8 cellular contexts compared by ENCODE assay signal in the genomic region with DNA sequence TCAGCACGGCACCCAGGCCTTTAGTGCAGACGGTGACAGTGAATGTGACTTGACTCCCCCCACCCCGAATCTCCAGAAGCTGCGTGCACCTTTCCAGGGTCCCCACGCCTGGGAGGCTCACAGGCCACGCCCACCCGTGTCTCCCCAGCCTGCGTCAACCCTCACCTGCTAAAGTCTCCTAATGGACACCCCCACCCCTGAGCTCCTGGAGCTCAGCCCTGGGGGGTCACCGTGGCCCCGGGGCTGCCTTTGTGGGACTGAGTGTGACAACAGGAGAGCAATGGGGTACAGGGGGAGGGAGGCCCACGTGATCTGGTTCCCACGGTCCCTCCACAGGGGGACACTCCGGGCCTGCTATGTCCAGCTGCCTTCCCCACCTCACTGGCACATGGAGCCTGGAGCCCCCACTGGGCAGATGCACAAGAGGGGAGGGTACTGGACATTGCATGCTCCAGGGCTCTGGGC. TPM values are rescaled to one million over a fixed set of nuclear protein-coding genes. Genes with fewer than 3 reads are reported as not detected.
DNase-seq lines count a peak whose midpoint lies in the region; ATAC-seq and TF ChIP-seq lines count a peak whose summit lies in the region.

No MANE protein-coding gene starts in this region.

- DNase-seq in RWPE1 (ENCODE audit: low spot score): no peak
- no peak for DNase-seq in epithelial cell of esophagus (ENCODE audit: low read depth)
- DNase-seq in NCI-H446 treated with DMSO at 0.1 percent for 48 hours (lab: John Stamatoyannopoulos, UW): no peak
- no peak for DNase-seq in COLO668 (lab: John Stamatoyannopoulos, UW; ENCODE audit: unreplicated experiment)

- ATAC-seq in GM21528 (IDR thresholded peaks at IDR 0.05; ENCODE audit: low FRiP score, unreplicated experiment): no peak
- no peak for ATAC-seq in HG02588 (IDR thresholded peaks at IDR 0.05; ENCODE audit: unreplicated experiment)

- H3K4me3 ChIP-seq in GM12875 (ENCODE audit: low read depth, low read length) (peak overlapping the region; percentile 52), epithelial cell of esophagus (ENCODE audit: low read length) (peak overlapping the region; percentile 29), skeletal muscle tissue (ENCODE audit: low read length in 3 of 3) (no peak overlapping the region)

- H3K36me3 ChIP-seq in skeletal muscle tissue (ENCODE audit: control insufficient read depth in 3 of 3, insufficient read depth in 3 of 3, low read length in 3 of 3): no peaks in the 10 kb centered on the region

- POLR2A ChIA-PET in RWPE1 (lab: Yijun Ruan, JAX; ENCODE audit: low non-redundant PET): interaction anchor here (0.7 kb wide), 1 partner anchor 197 kb away, joined by 4 read pairs; no protein-coding TSS in a partner anchor

- CTCF ChIA-PET in RWPE1 (lab: Yijun Ruan, JAX): interaction anchor here (0.6 kb wide), 3 partner anchors 12 to 201 kb away, joined by 4 to 7 read pairs (median 4); no protein-coding TSS in a partner anchor

- TF ChIP-seq CTCF in GM12875 (IDR thresholded peaks at IDR 0.05; ENCODE audit: borderline replicate concordance, insufficient read depth, low read depth, low read length): no peak
- no peak for TF ChIP-seq CTCF in RWPE1 (conservative IDR thresholded peaks at IDR 0.05; ENCODE audit: low read depth)
- TF ChIP-seq CTCF in epithelial cell of esophagus (IDR thresholded peaks at IDR 0.05; ENCODE audit: insufficient read depth, low read depth, low read length, missing control alignments): no peak

- peak overlapping the region; percentile 96 for H3K27ac ChIP-seq in RWPE1
- no peak overlapping the region for H3K27ac ChIP-seq in skeletal muscle tissue (ENCODE audit: low read depth, low read length)

- H3K27me3 ChIP-seq in skeletal muscle tissue (ENCODE audit: control insufficient read depth in 3 of 3, insufficient read depth in 3 of 3, low read length in 3 of 3): no peaks in the 10 kb centered on the region

- peak overlapping the region in 2 of 3 donors; percentile 56 to 71 for H3K9ac ChIP-seq in skeletal muscle tissue (ENCODE audit: low read depth in 1 of 3, low read length in 3 of 3)

- H3K9me3 ChIP-seq in skeletal muscle tissue (ENCODE audit: control insufficient read depth in 3 of 3, low read length in 3 of 3): no peaks in the 10 kb centered on the region

- peaks cover 48 to 52% (median 49%) of the 10 kb centered on the region in 3 donors for H3K4me1 ChIP-seq in skeletal muscle tissue (ENCODE audit: control insufficient read depth in 3 of 3, insufficient read depth in 3 of 3, low read length in 3 of 3)

RNA-seq across cellular contexts. Expression of gene FASN, which starts 7.4 kb away (rescaled TPM):
- total RNA-seq in skeletal muscle tissue: 26.1 TPM

RNA-seq across cellular contexts. Expression of gene DUS1L, which starts 39.8 kb away (rescaled TPM):
- 24.5 TPM for total RNA-seq in skeletal muscle tissue

RNA-seq across cellular contexts. Expression of gene GPS1, which starts 53.8 kb away (rescaled TPM):
- total RNA-seq in skeletal muscle tissue: 64.7 TPM

RNA-seq across cellular contexts. Expression of gene RFNG, which starts 53.8 kb away (rescaled TPM):
- 16.7 TPM for total RNA-seq in skeletal muscle tissue

Comparison
In these comparisons a context has a peak if more than half of its experiments do, and no peak if none do; other contexts are left out.
1. H3K4me3 ChIP-seq: peak in GM12875 (single experiment) and epithelial cell of esophagus (single experiment); none in skeletal muscle tissue (0 of 3).